Comparison of ENCODE assay signal across 1 cellular context in genomic region chr14:66495214-66496098, GRCh38.
A peak's percentile ranks its signal among the peaks of the same experiment; 100 is the strongest.
TF ChIP-seq lines count a peak whose summit lies in the region.

No MANE protein-coding gene starts in this region.

TF ChIP-seq in K562, 482 proteins besides CTCF, POLR2A, EP300 and RAD21:
- peak; percentile 27; the same call in 1 of the 2 replicates for TF ChIP-seq DEAF1 (CRISPR knock-in tag; IDR thresholded peaks at IDR 0.05)
- no peak for TF ChIP-seq RAD51 (IDR thresholded peaks at IDR 0.05; ENCODE audit: borderline replicate concordance, low read depth)
- TF ChIP-seq ZNF174 (CRISPR knock-in tag; IDR thresholded peaks at IDR 0.05), result no peak
- no peak for TF ChIP-seq PHTF2 (CRISPR knock-in tag; IDR thresholded peaks at IDR 0.05)
- TF ChIP-seq FOXK1 (CRISPR knock-in tag; IDR thresholded peaks at IDR 0.05; ENCODE audit: borderline replicate concordance), result no peak
- TF ChIP-seq ZNF436 (CRISPR knock-in tag; IDR thresholded peaks at IDR 0.05), result no peak
- TF ChIP-seq ZNF316 (IDR thresholded peaks at IDR 0.05), result peak; percentile 48; the same call in 1 of the 2 replicates
